ENCODE assay signal across 8 cellular contexts in the genomic region with DNA sequence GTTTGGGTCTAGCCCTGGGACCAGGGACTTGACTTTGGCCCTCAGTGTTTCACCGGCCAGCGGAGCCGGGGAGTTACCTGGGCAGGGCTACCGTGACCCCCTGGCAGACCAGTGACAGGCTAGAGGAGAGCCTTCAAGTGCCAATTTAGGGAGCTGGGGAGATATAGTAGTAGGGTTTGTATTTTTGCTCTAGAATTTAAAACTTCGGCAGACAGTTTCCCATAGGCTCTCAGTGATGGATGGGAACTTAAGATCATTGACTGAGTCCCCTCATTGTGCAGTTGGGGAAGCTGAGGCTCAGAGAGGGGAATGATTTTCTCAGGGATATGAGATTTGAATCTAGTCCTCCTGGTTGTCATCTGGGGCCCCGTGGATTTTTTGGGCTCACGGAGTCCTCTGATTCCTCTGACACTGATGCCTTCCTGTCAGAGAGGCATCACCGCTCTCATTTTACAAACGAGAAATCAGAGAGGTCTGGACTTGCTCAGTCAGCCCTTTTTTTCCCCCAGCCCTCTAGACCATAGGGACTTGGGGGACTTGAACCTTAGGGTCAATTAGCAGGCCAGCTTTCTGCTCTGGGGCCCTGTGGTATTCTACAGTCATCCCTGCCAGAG. TPM values are rescaled to one million over a fixed set of nuclear protein-coding genes. Genes with fewer than 3 reads are reported as not detected.
DNase-seq lines count a peak whose midpoint lies in the region; ATAC-seq and TF ChIP-seq lines count a peak whose summit lies in the region.

No MANE protein-coding gene starts in this region.

- peaks cover 43% of the 10 kb centered on the region for H3K27me3 Mint-ChIP-seq in stimulated activated memory B cell treated with anti-CD40 and anti-IgM and Interleukin-4, amounts not matched to agents 10 μg/mL and 1 μg/mL and 100 μg/mL, for 72 hours

- TF ChIP-seq EP300 in gastroesophageal sphincter (IDR thresholded peaks at IDR 0.05) = no peak

- no peaks in the 10 kb centered on the region for H3K9me3 Mint-ChIP-seq in stimulated activated memory B cell treated with anti-CD40 and anti-IgM and Interleukin-4, amounts not matched to agents 10 μg/mL and 1 μg/mL and 100 μg/mL, for 72 hours

- TF ChIP-seq POLR2A in gastroesophageal sphincter (IDR thresholded peaks at IDR 0.05) = no peak

- H3K4me3 Mint-ChIP-seq in stimulated activated memory B cell treated with anti-CD40 and anti-IgM and Interleukin-4, amounts not matched to agents 10 μg/mL and 1 μg/mL and 100 μg/mL, for 72 hours = peak overlapping the region; percentile 83

- H3K27ac Mint-ChIP-seq in stimulated activated memory B cell treated with anti-CD40 and anti-IgM and Interleukin-4, amounts not matched to agents 10 μg/mL and 1 μg/mL and 100 μg/mL, for 72 hours = peak overlapping the region; percentile 79

- H3K36me3 ChIP-seq in SK-N-MC (ENCODE audit: insufficient read depth, low read length) (no peaks in the 10 kb centered on the region), gastroesophageal sphincter (no peaks in the 10 kb centered on the region)

- H3K4me1 ChIP-seq in gastroesophageal sphincter = peaks cover 0 to 51% (median 23%) of the 10 kb centered on the region in 3 donors

- H3K9ac ChIP-seq in SK-N-MC (ENCODE audit: insufficient read length) = no peak overlapping the region

- no peak for TF ChIP-seq CTCF in gastroesophageal sphincter (IDR thresholded peaks at IDR 0.05)

- WGBS in gastroesophageal sphincter (ENCODE audit: low coverage in 1 of 2), 2 donors = 0 to 40% methylated on average over 1 to 2 of the region's 9 CpGs

- DNase-seq in NCI-H82 (lab: John Stamatoyannopoulos, UW) = peak; percentile 59
- DNase-seq in NCI-H82 treated with DMSO at 0.1 percent for 48 hours (lab: John Stamatoyannopoulos, UW; ENCODE audit: unreplicated experiment) = no peak
- no peak for DNase-seq in SK-N-MC (ENCODE audit: low read depth, low spot score)
- DNase-seq in NK-92 treated with Interleukin-12 subunit alpha and Interleukin-12 subunit beta, amount 100 ng/mL, for 24 hours (lab: John Stamatoyannopoulos, UW) = no peak

- H3K27ac ChIP-seq in SK-N-MC = peak overlapping the region; percentile 59; the same call in 1 of the 2 replicates
- H3K27ac ChIP-seq in gastroesophageal sphincter = peak overlapping the region in 3 of 4 donors; percentile 87 to 96 (median 92)

- H3K36me3 Mint-ChIP-seq in stimulated activated memory B cell treated with anti-CD40 and anti-IgM and Interleukin-4, amounts not matched to agents 10 μg/mL and 1 μg/mL and 100 μg/mL, for 72 hours = no peaks in the 10 kb centered on the region

- ATAC-seq in gastroesophageal sphincter (no peak), GM21360 (IDR thresholded peaks at IDR 0.05; ENCODE audit: unreplicated experiment) (no peak), HG03097 (IDR thresholded peaks at IDR 0.05; ENCODE audit: low FRiP score, unreplicated experiment) (no peak)
- no peak for ATAC-seq in stimulated activated memory B cell treated with anti-CD40 and anti-IgM and Interleukin-4, amounts not matched to agents 10 μg/mL and 1 μg/mL and 100 μg/mL, for 72 hours

- H3K9me3 ChIP-seq in SK-N-MC (ENCODE audit: low read depth, low read length) = no peaks in the 10 kb centered on the region
- no peaks in the 10 kb centered on the region for H3K9me3 ChIP-seq in gastroesophageal sphincter

- peaks cover 22% of the 10 kb centered on the region for H3K4me1 Mint-ChIP-seq in stimulated activated memory B cell treated with anti-CD40 and anti-IgM and Interleukin-4, amounts not matched to agents 10 μg/mL and 1 μg/mL and 100 μg/mL, for 72 hours

- no peaks in the 10 kb centered on the region for H3K27me3 ChIP-seq in gastroesophageal sphincter

- H3K4me3 ChIP-seq in SK-N-MC = peak overlapping the region; percentile 86
- H3K4me3 ChIP-seq in gastroesophageal sphincter = peak overlapping the region in 1 of 2 donors; percentile 65

RNA-seq across cellular contexts. Expression of a gene that starts 58.3 kb away (rescaled TPM):
- 10 to 100 TPM in 3 of 4 donors, 1 to 10 TPM in 1; 4.4 to 40.5 (median 10.9) TPM for total RNA-seq in gastroesophageal sphincter
